In the genomic region with DNA sequence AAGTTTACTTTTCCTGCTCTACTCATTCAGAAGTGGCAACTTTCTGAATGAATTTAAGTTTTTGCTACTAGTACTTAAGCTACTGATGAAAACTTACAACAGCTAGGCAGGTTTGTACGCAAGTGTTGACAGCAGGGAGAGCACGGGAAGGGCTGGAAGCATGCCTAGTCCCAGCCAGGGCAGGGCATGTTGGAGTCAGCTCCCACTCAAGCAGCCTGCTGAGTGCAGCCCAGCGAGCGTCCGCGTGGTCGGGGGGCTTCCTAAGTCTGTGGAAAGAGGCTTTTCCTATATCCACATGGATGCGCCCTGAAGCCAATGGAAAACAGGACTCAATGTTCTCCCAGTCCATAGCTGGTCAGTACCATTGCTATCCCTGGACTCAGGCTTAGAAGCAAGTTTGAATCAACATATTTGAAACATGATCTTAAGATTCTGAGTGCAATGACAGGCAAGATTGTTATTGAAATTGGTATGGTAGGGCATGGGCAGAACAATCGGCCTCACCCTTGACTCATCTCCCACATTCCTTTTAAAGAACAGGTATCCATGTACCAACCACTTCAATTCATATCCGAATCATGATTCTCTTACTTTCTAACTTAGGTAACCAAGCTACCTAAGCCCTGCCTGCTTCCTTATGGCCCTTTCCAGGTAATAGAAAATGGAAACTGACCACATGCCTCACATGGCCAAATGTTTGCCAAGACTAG, we compare ENCODE assay signal across 18 cellular contexts. TPM values are rescaled to one million over a fixed set of nuclear protein-coding genes. Genes with fewer than 3 reads are reported as not detected.
A peak's percentile ranks its signal among the peaks of the same experiment; 100 is the strongest.
DNase-seq lines count a peak whose midpoint lies in the region; ATAC-seq, FAIRE-seq and TF ChIP-seq lines count a peak whose summit lies in the region.
"Had no signal": no experiment of that assay in that cellular context is flagged by ENCODE, and none has a peak within 500 bp of the region (broad histone marks: within the 10 kb centered on the region; RNA-seq: fewer than 3 reads in every experiment).

No MANE protein-coding gene starts in this region.

- H2BK20ac ChIP-seq in H1 (ENCODE audit: low read length), result no peak overlapping the region

- no peaks in the 10 kb centered on the region for H3K23me2 ChIP-seq in H1 (ENCODE audit: low read depth, low read length)

- ATAC-seq in left ventricle myocardium superior, result peak; percentile 72
- ATAC-seq in GM18873 (IDR thresholded peaks at IDR 0.05; ENCODE audit: low FRiP score, unreplicated experiment), result no peak

- H3K18ac ChIP-seq in H1 (ENCODE audit: extremely low read depth, low read length), result no peak overlapping the region

- peak overlapping the region; percentile 59 for H3K27ac Mint-ChIP-seq in MCF 10A (ENCODE audit: low read depth, unreplicated experiment)

- no peaks in the 10 kb centered on the region for H3K27me3 Mint-ChIP-seq in MCF 10A (ENCODE audit: insufficient read depth, unreplicated experiment)
- H3K27me3 Mint-ChIP-seq: CD4-positive, alpha-beta memory T cell had no signal

- no peak overlapping the region for H3K56ac ChIP-seq in H1 (replicated peaks; ENCODE audit: insufficient read length, low read depth, low read length)

- no peaks in the 10 kb centered on the region for H3K79me2 ChIP-seq in H1 (ENCODE audit: control insufficient read depth in 1 of 2, insufficient read depth in 2 of 2, low read length in 2 of 2)

- H2AK5ac ChIP-seq in H1 (ENCODE audit: low read depth, low read length), result no peak overlapping the region

- TF ChIP-seq EP300 in H1 (IDR thresholded peaks at IDR 0.05; ENCODE audit: borderline replicate concordance in 1 of 2, low read depth in 2 of 2, low read length in 2 of 2), result no peak

- TF ChIP-seq POLR2A in breast epithelium (IDR thresholded peaks at IDR 0.05), result no peak
- no peak for TF ChIP-seq POLR2A in H1 (IDR thresholded peaks at IDR 0.05; ENCODE audit: control extremely low read depth in 1 of 2, low read depth in 2 of 2, low read length in 2 of 2)
- TF ChIP-seq POLR2A in thyroid gland (IDR thresholded peaks at IDR 0.05), result no peak

- H3K36me3 Mint-ChIP-seq in MCF 10A (ENCODE audit: insufficient read depth, unreplicated experiment), result peaks cover 60% of the 10 kb centered on the region

- TF ChIP-seq CTCF in MCF 10A (IDR thresholded peaks at IDR 0.05; ENCODE audit: unreplicated experiment) (no peak), breast epithelium (IDR thresholded peaks at IDR 0.05) (no peak), H1 (IDR thresholded peaks at IDR 0.05; ENCODE audit: control extremely low read depth in 1 of 3, insufficient read depth in 1 of 3, low read depth in 1 of 3, low read length in 3 of 3) (no peak), thyroid gland (IDR thresholded peaks at IDR 0.05) (no peak)

- no peaks in the 10 kb centered on the region for H3K27me3 ChIP-seq in breast epithelium
- H3K27me3 ChIP-seq in H1 (replicated peaks in 1 of 4; ENCODE audit: control insufficient read depth in 3 of 4, extremely low read depth in 1 of 4, insufficient read depth in 3 of 4, low read length in 3 of 4), result no peaks in the 10 kb centered on the region
- H3K27me3 ChIP-seq in thyroid gland, result no peaks in the 10 kb centered on the region

- H3K4me2 ChIP-seq in H1 (ENCODE audit: insufficient read depth in 1 of 2, low read depth in 2 of 2, low read length in 2 of 2), result no peak overlapping the region

- H2BK120ac ChIP-seq in H1 (replicated peaks; ENCODE audit: low read depth, low read length), result no peak overlapping the region

- H3K4ac ChIP-seq in H1 (replicated peaks; ENCODE audit: insufficient read length, low read depth, low read length), result no peak overlapping the region

- H3K9me3 ChIP-seq in breast epithelium, result no peaks in the 10 kb centered on the region
- H3K9me3 ChIP-seq in H1 (ENCODE audit: insufficient read depth in 2 of 2, low read depth in 1 of 2, low read length in 1 of 2), result no peaks in the 10 kb centered on the region
- no peaks in the 10 kb centered on the region for H3K9me3 ChIP-seq in thyroid gland

- no peak overlapping the region for H4K91ac ChIP-seq in H1 (replicated peaks; ENCODE audit: insufficient read length, low read length)

- peak overlapping the region; percentile 23 for H3K4me3 Mint-ChIP-seq in MCF 10A (ENCODE audit: unreplicated experiment)
- H3K4me3 Mint-ChIP-seq: CD4-positive, alpha-beta memory T cell had no signal

- no peak overlapping the region for H4K8ac ChIP-seq in H1 (ENCODE audit: extremely low read depth, insufficient read depth, low read length)

- H3K14ac ChIP-seq in H1 (ENCODE audit: insufficient read length), result no peak overlapping the region

- no peaks in the 10 kb centered on the region for H3K79me1 ChIP-seq in H1 (ENCODE audit: low read depth, low read length)

- no peak overlapping the region for H3K9ac ChIP-seq in H1 (replicated peaks in 1 of 4; ENCODE audit: extremely low read depth in 1 of 4, low read depth in 3 of 4, low read length in 3 of 4)

- peaks cover 0 to 3% of the 10 kb centered on the region in 2 experiments for H4K20me1 ChIP-seq in H1 (replicated peaks in 1 of 2; ENCODE audit: control insufficient read depth in 1 of 2, insufficient read depth in 2 of 2, low read length in 2 of 2)

- H2AFZ ChIP-seq in H1 (ENCODE audit: low read length), result no peak overlapping the region

- H2BK12ac ChIP-seq in H1 (ENCODE audit: low read depth, low read length), result no peak overlapping the region

- no peak overlapping the region for H3K27ac ChIP-seq in breast epithelium
- no peak overlapping the region for H3K27ac ChIP-seq in H1 (ENCODE audit: low read depth, low read length)
- peak overlapping the region in 1 of 3 donors; percentile 94 for H3K27ac ChIP-seq in thyroid gland
- H3K27ac ChIP-seq: 22Rv1 had no signal

- no peak for DNase-seq in MCF 10A (ENCODE audit: unreplicated experiment)
- DNase-seq in breast epithelium (ENCODE audit: low spot score in 2 of 2), result no peak
- no peak for DNase-seq in H1 (ENCODE audit: low read depth in 1 of 2, low spot score in 2 of 2)
- DNase-seq in left ventricle myocardium superior, result peak; percentile 78
- peak; percentile 50 to 57 for DNase-seq in thyroid gland
- no peak for DNase-seq in NCI-H187 (lab: John Stamatoyannopoulos, UW)
- DNase-seq in GM19240 (ENCODE audit: insufficient read length, low spot score), result no peak
- DNase-seq: Calu3; CD4-positive, alpha-beta memory T cell; DMS53; HCEC 1CT; NCI-H1417; NCI-H2029 treated with DMSO at 0.1 percent for 48 hours; NCI-H510A; NCI-H774; RPMI8226 had no signal

- H3K4me3 ChIP-seq in breast epithelium (no peak overlapping the region), H1 (ENCODE audit: extremely low read depth in 1 of 4, insufficient read depth in 2 of 4, low read depth in 3 of 4, low read length in 4 of 4) (no peak overlapping the region), thyroid gland (replicated peaks in 1 of 3) (no peak overlapping the region)

- intact Hi-C loops in MCF 10A (cut with micrococcal nuclease), result no loop called here
- intact Hi-C loops in breast epithelium (cut with DNase I; ENCODE audit: low total_unique reads), result no loop called here
- intact Hi-C loops in left ventricle myocardium superior (cut with micrococcal nuclease), result no loop called here
- intact Hi-C loops in thyroid gland (cut with DNase I), result no loop called here

- no peak overlapping the region for H4K5ac ChIP-seq in H1 (ENCODE audit: insufficient read length, low read depth, low read length)

- H3K36me3 ChIP-seq in breast epithelium, result no peaks in the 10 kb centered on the region
- peaks cover 15 to 47% (median 36%) of the 10 kb centered on the region in 4 experiments for H3K36me3 ChIP-seq in H1 (ENCODE audit: control insufficient read depth in 2 of 4, insufficient read depth in 4 of 4, low read length in 3 of 4)
- peaks cover 36 to 37% of the 10 kb centered on the region in 2 donors for H3K36me3 ChIP-seq in thyroid gland

- peaks cover 44% of the 10 kb centered on the region for H3K4me1 Mint-ChIP-seq in MCF 10A (ENCODE audit: insufficient read depth, unreplicated experiment)

- POLR2A ChIA-PET in MCF 10A (lab: Yijun Ruan, JAX) (interaction anchor here (0.6 to 18.5 kb wide), 7 partner anchors 19 to 772 kb away, joined by 3 to 555 read pairs (median 4); partner anchors contain the start of genes CYB5D2 and ZZEF1), H1 (lab: Charles Lee; ENCODE audit: partially characterized antibody) (interaction anchor here (0.8 kb wide), 1 partner anchor 23 kb away, joined by 3 read pairs; the partner anchor contains the start of genes CYB5D2 and ZZEF1)

- no TSS peak for BruUV-seq in MCF 10A (replicated peaks; lab: Mats Ljungman, UMichigan)

- no peak overlapping the region for H2BK15ac ChIP-seq in H1 (ENCODE audit: low read length)

- no peak for FAIRE-seq in H1 (lab: Jason Lieb, UNC)

- H3K9me3 Mint-ChIP-seq in MCF 10A (ENCODE audit: unreplicated experiment), result no peaks in the 10 kb centered on the region
- H3K9me3 Mint-ChIP-seq: CD4-positive, alpha-beta memory T cell had no signal

- no peak overlapping the region for H3K23ac ChIP-seq in H1 (ENCODE audit: insufficient read length)

- no peak for TF ChIP-seq RAD21 in H1 (IDR thresholded peaks at IDR 0.05 in 1 of 2, conservative IDR thresholded peaks at IDR 0.05 in 1 of 2; ENCODE audit: low read depth in 2 of 2, low read length in 2 of 2)

- H3K4me1 ChIP-seq in breast epithelium, result peaks cover 0 to 13% of the 10 kb centered on the region in 2 donors
- peaks cover 0 to 6% (median 2%) of the 10 kb centered on the region in 4 experiments; a peak in 4 of 7 replicates for H3K4me1 ChIP-seq in H1 (replicated peaks in 1 of 4; ENCODE audit: control insufficient read depth in 3 of 4, insufficient read depth in 4 of 4, low read length in 3 of 4)
- H3K4me1 ChIP-seq in thyroid gland, result peaks cover 34 to 38% of the 10 kb centered on the region in 2 donors

- CTCF ChIA-PET in MCF 10A (lab: Yijun Ruan, JAX), result interaction anchor here (0.6 to 1.6 kb wide), 4 partner anchors 9 to 1269 kb away, joined by 3 to 6 read pairs (median 4); no protein-coding TSS in a partner anchor
- CTCF ChIA-PET in H1 (lab: Charles Lee; ENCODE audit: partially characterized antibody), result interaction anchor here (1.0 to 3.3 kb wide), 7 partner anchors 9 to 428 kb away, joined by 3 to 16 read pairs (median 5); no protein-coding TSS in a partner anchor

- 95% methylated on average over 10 of the region's 10 CpGs; no CpG with 5 or more reads in 1 of the 2 experiments for WGBS in H1 (ENCODE audit: extremely low coverage in 1 of 2, insufficient coverage in 1 of 2, insufficient read length in 1 of 2, insufficient replicate concordance in 2 of 2, low coverage in 1 of 2, low lambda C conversion rate in 2 of 2, missing lambda C conversion rate in 1 of 2), 2 experiments
- 81 to 84% methylated on average over 10 of the region's 10 CpGs for WGBS in thyroid gland, 2 donors

- no peak overlapping the region for H2BK5ac ChIP-seq in H1 (ENCODE audit: low read depth, low read length)

RNA-seq across cellular contexts. Expression of gene CYB5D2, which starts 22.5 kb away (rescaled TPM):
- total RNA-seq in MCF 10A (2022) (13.8 and 17.6 TPM in 2 replicates), breast epithelium (10 to 100 TPM; 28.4 to 74.1 (median 34.7) TPM), left ventricle myocardium superior (6.8 TPM), thyroid gland (10 to 100 TPM; 45.9 to 62.8 (median 51.6) TPM)
- 4.5 and 5.6 TPM in 2 replicates for total RNA-seq in H1 (2021; fragmentation: NEBNext Ultra II Directional; extraction: Animal tissue kit (Norgen Biotek cat#: 25700))
- 15.1 and 21.2 TPM in 2 replicates for polyA plus RNA-seq in H1 (2011; rRNA removed)
- 19.8 TPM for polyA plus RNA-seq in H1 (2011; cell fraction: cytosol; rRNA removed)
- polyA plus RNA-seq in H1 (2011; cell fraction: nucleus; rRNA removed), result 16.7 TPM
- polyA plus RNA-seq in H1 (2012, experiment 1 of 2), result 7.3 to 10.8 TPM (median 10.4 TPM) in 4 replicates
- polyA plus RNA-seq in H1 (2012, experiment 2 of 2), result 6.5 TPM
- polyA plus RNA-seq in H1 (2013, experiment 1 of 2), result 4.4 TPM
- 5.0 TPM for polyA plus RNA-seq in H1 (2013, experiment 2 of 2)
- polyA minus RNA-seq in H1 (2011; rRNA and poly(A)+ RNA removed), result 12.9 and 16.1 TPM in 2 replicates
- 8.3 TPM for polyA minus RNA-seq in H1 (2011; cell fraction: cytosol; rRNA and poly(A)+ RNA removed)
- polyA minus RNA-seq in H1 (2011; cell fraction: nucleus; rRNA and poly(A)+ RNA removed), result 5.9 TPM

RNA-seq across cellular contexts. Expression of gene ZZEF1, which starts 22.6 kb away (rescaled TPM):
- total RNA-seq in MCF 10A (2022), result 35.0 and 37.9 TPM in 2 replicates
- total RNA-seq in breast epithelium, result 10 to 100 TPM; 67.2 to 70.8 (median 68.8) TPM
- 17.8 and 18.3 TPM in 2 replicates for total RNA-seq in H1 (2021; fragmentation: NEBNext Ultra II Directional; extraction: Animal tissue kit (Norgen Biotek cat#: 25700))
- 5.2 and 7.3 TPM in 2 replicates for polyA plus RNA-seq in H1 (2011; rRNA removed)
- polyA plus RNA-seq in H1 (2011; cell fraction: cytosol; rRNA removed), result 6.5 TPM
- polyA plus RNA-seq in H1 (2011; cell fraction: nucleus; rRNA removed), result 32.0 TPM
- 8.3 to 9.2 TPM (median 8.7 TPM) in 4 replicates for polyA plus RNA-seq in H1 (2012, experiment 1 of 2)
- 2.0 TPM for polyA plus RNA-seq in H1 (2012, experiment 2 of 2)
- 6.1 TPM for polyA plus RNA-seq in H1 (2013, experiment 1 of 2)
- 5.3 TPM for polyA plus RNA-seq in H1 (2013, experiment 2 of 2)
- 48.0 and 56.4 TPM in 2 replicates for polyA minus RNA-seq in H1 (2011; rRNA and poly(A)+ RNA removed)
- polyA minus RNA-seq in H1 (2011; cell fraction: cytosol; rRNA and poly(A)+ RNA removed), result 15.1 TPM
- 60.2 TPM for polyA minus RNA-seq in H1 (2011; cell fraction: nucleus; rRNA and poly(A)+ RNA removed)
- 33.5 TPM for total RNA-seq in left ventricle myocardium superior
- total RNA-seq in thyroid gland, result 100 to 1,000 TPM in 2 of 4 donors, 10 to 100 TPM in 2; 65.0 to 114 (median 88.4) TPM

Comparison
In these comparisons a context has a peak if more than half of its experiments do, and no peak if none do; other contexts are left out.
1. DNase-seq: peak in left ventricle myocardium superior (single experiment) and thyroid gland (2 of 2); none in MCF 10A (single experiment), breast epithelium (0 of 2), H1 (0 of 2), NCI-H187 (0 of 2) and GM19240 (single experiment).